8 cellular contexts compared by ENCODE assay signal in the genomic region with DNA sequence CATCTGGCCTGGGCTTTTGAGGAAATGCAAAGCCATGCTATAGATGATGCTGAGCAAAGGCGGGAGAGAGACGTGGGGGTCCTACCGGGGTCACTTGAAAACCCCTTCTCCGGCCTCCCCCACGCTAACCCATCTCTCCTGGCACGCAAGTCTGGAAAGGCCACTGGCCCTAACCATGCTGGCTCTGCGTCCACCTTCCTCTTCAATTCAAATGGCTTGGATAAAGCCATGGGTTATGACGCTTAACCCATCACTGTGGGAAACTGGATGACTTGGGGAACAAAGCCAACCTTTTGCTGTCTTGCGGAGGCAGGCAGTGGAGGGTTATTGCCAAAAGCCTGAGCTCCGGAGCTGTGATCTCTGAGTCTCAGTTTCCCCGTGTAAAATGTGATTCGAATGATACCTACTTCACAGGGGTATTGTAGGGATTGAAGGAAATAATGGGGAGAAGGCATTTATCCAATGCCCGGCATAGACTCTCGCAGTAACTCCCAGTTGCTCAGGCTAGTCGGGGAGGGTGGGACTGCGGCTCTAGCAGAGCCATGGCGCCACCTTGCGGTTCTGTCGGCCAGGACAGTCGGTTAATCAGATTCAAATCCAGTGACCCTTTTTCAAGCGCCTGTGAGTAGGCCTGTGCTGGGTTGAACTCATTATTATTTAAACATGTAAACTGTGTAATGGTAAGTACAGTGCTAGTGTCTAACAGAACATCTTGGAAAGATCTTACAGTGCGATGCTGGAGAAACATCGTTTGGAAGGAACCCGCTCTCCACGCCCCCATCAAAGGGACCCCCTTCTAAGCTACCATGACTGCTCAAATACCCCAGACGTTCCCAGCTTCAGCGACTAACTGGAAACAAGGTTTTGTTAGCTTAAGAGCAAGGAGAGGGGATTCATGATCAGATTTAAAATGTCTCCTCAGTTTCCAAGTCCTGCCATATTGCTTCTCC. TPM values are rescaled to one million over a fixed set of nuclear protein-coding genes. Genes with fewer than 3 reads are reported as not detected.
DNase-seq lines count a peak whose midpoint lies in the region; ATAC-seq, FAIRE-seq and TF ChIP-seq lines count a peak whose summit lies in the region.

No MANE protein-coding gene starts in this region.

- FAIRE-seq in HTR-8/SVneo (lab: Jason Lieb, UNC) = peak; percentile 36

- H3K4me1 ChIP-seq in endodermal cell (ENCODE audit: control insufficient read depth, insufficient read depth, low read length) (no peaks in the 10 kb centered on the region), mucosa of descending colon (ENCODE audit: low read depth) (no peaks in the 10 kb centered on the region)

- H3K27me3 Mint-ChIP-seq in endodermal cell (ENCODE audit: insufficient read depth) = peaks cover 16% of the 10 kb centered on the region

- H3K36me3 ChIP-seq in endodermal cell (ENCODE audit: control insufficient read depth, insufficient read depth, low read length) (no peaks in the 10 kb centered on the region), mucosa of descending colon (ENCODE audit: low read depth) (no peaks in the 10 kb centered on the region)

- H3K27me3 ChIP-seq in endodermal cell (ENCODE audit: control insufficient read depth, insufficient read depth, low read length, poor library complexity, severe bottlenecking) = no peaks in the 10 kb centered on the region

- H3K9ac ChIP-seq in endodermal cell (ENCODE audit: extremely low read depth, low read length, poor library complexity, severe bottlenecking) = no peak overlapping the region

- 50 to 56% methylated on average over 22 to 27 of the region's 27 CpGs for WGBS in endodermal cell (ENCODE audit: insufficient coverage in 1 of 2, insufficient read length in 1 of 2), 2 experiments

- H3K9me3 ChIP-seq in endodermal cell (ENCODE audit: control insufficient read depth, low read length) = no peaks in the 10 kb centered on the region
- no peaks in the 10 kb centered on the region for H3K9me3 ChIP-seq in mucosa of descending colon

- H3K36me3 Mint-ChIP-seq in endodermal cell (ENCODE audit: low read depth) = no peaks in the 10 kb centered on the region

- peak; percentile 32 for DNase-seq in CMK (ENCODE audit: low read depth)
- peak; percentile 74 for DNase-seq in GM20000 (ENCODE audit: low spot score)
- DNase-seq in HTR-8/SVneo (ENCODE audit: insufficient read length, low spot score) = peak; percentile 88
- peak; percentile 66 for DNase-seq in NOMO-1 treated with DMSO at 0.1 percent for 48 hours (lab: John Stamatoyannopoulos, UW; ENCODE audit: unreplicated experiment)
- peak; percentile 57 to 70 (median 61) for DNase-seq in activated CD8-positive, alpha-beta memory T cell treated with anti-CD3 and anti-CD28 coated beads for 48 hours (ENCODE audit: low read depth in 2 of 3, low spot score in 2 of 3)
- peak; percentile 97 for DNase-seq in endodermal cell
- DNase-seq in mucosa of descending colon = peak; percentile 83 to 95 (median 92)
- peak; percentile 56 to 71 for DNase-seq in stimulated activated CD8-positive, alpha-beta memory T cell treated with anti-CD3 and anti-CD28 coated beads, Interleukin-4, amount 100 ng/mL, for 4 hours (ENCODE audit: low read depth in 2 of 2, low spot score in 1 of 2)

- intact Hi-C loops in mucosa of descending colon (cut with DNase I, micrococcal nuclease) = loop anchor here (5.0 to 10.0 kb wide), 4 partner anchors 78 to 330 kb away; partner anchors contain the start of genes SLC30A1 (in 1 of the 2) and TRAF5 (in 1 of the 2)

- no peaks in the 10 kb centered on the region for H3K9me3 Mint-ChIP-seq in endodermal cell

- peak; percentile 81 for TF ChIP-seq CTCF in GM20000 (IDR thresholded peaks at IDR 0.05; ENCODE audit: extremely low read depth, missing control alignments)
- peak; percentile 99 for TF ChIP-seq CTCF in endodermal cell (conservative IDR thresholded peaks at IDR 0.05)
- TF ChIP-seq CTCF in mucosa of descending colon (IDR thresholded peaks at IDR 0.05) = peak; percentile 78

- H3K4me3 ChIP-seq in endodermal cell (ENCODE audit: low read length) = no peak overlapping the region
- H3K4me3 ChIP-seq in mucosa of descending colon = no peak overlapping the region

- H3K4me1 Mint-ChIP-seq in endodermal cell = peaks cover 21% of the 10 kb centered on the region

- no peak overlapping the region for H3K27ac ChIP-seq in endodermal cell (ENCODE audit: low read depth, low read length)

- peak; percentile 94 for ATAC-seq in mucosa of descending colon

- H3K27ac Mint-ChIP-seq in endodermal cell = no peak overlapping the region

- no peak overlapping the region for H3K4me3 Mint-ChIP-seq in endodermal cell

RNA-seq across cellular contexts. Expression of gene NEK2, which starts 20.3 kb away (rescaled TPM):
- total RNA-seq in endodermal cell = 100 to 1,000 TPM in 1 of 2 donors, 10 to 100 TPM in 1; 42.3 to 101 TPM
- 59.8 TPM for polyA plus RNA-seq in endodermal cell (2013, experiment 1 of 2)
- polyA plus RNA-seq in endodermal cell (2013, experiment 2 of 2) = 62.4 TPM
- 10 to 100 TPM in 1 of 3 donors, 1 to 10 TPM in 2; 1.2 to 12.7 (median 2.5) TPM for total RNA-seq in mucosa of descending colon

Comparison
In these comparisons a context has a peak if more than half of its experiments do, and no peak if none do; other contexts are left out.
1. DNase-seq: peak in every context shown above with its lines; median percentile 97 in endodermal cell; 92 in mucosa of descending colon; 88 in HTR-8/SVneo; 74 in GM20000; 66 in NOMO-1 treated with DMSO at 0.1 percent for 48 hours; 64 in stimulated activated CD8-positive, alpha-beta memory T cell treated with anti-CD3 and anti-CD28 coated beads, Interleukin-4, amount 100 ng/mL, for 4 hours; 61 in activated CD8-positive, alpha-beta memory T cell treated with anti-CD3 and anti-CD28 coated beads for 48 hours; 32 in CMK.